ENCODE assay signal across 8 cellular contexts in the genomic region with DNA sequence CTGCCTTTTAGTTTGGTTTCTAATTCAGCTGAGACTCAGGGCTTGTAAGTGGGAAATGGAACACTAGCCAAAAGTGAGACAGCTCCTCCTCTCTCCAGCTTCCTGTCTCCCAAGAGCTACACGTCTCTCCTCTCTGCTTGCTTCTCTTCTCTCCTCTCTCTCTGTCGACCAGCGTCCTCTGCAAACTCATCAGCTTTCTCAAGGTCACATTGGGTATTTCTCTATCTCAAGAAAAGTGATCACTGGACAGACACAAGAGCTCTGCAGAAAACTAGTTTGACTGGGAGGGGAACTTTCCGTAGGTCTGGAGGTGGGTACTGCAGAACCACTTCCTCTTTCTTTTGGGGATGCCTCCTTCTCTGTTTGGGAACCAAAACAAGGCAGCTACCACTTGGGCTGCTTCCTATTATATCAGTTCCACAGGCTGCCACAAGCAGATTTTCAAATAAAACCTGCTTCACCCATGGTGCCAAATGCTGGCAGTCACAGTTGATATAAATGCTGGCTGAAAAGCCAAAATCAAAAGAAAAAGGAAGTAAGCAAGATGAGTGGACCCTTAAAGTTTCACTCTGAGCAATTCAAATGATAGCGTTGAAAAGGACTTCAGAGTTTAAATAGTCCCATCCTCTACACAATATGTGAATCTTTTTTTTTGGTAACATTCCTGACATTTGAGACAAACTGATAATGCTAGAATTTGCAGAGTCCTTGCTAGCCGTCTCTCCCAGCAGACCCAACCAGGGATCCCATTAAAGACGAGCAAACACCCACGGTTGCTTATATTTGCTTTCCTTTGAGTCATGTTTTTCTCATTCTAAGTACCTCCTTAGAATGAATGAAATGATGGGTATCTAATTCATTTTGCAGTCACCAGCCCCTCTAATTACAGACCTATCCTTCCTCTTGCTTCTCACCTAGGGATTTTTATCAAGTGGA. TPM values are rescaled to one million over a fixed set of nuclear protein-coding genes. Genes with fewer than 3 reads are reported as not detected.
DNase-seq lines count a peak whose midpoint lies in the region; ATAC-seq and TF ChIP-seq lines count a peak whose summit lies in the region.

No MANE protein-coding gene starts in this region.

- H3K4me1 Mint-ChIP-seq in stimulated activated naive B cell treated with anti-CD40 and anti-IgM and Interleukin-4, amounts not matched to agents 10 μg/mL and 1 μg/mL and 100 μg/mL, for 72 hours: peaks cover 12 to 20% of the 10 kb centered on the region in 2 donors
- peaks cover 4% of the 10 kb centered on the region for H3K4me1 Mint-ChIP-seq in mesothelial cell of epicardium

- H3K4me3 Mint-ChIP-seq in stimulated activated naive B cell treated with anti-CD40 and anti-IgM and Interleukin-4, amounts not matched to agents 10 μg/mL and 1 μg/mL and 100 μg/mL, for 72 hours: peak overlapping the region; percentile 64 to 72
- H3K4me3 Mint-ChIP-seq in mesothelial cell of epicardium: no peak overlapping the region

- no peaks in the 10 kb centered on the region for H3K27me3 Mint-ChIP-seq in stimulated activated naive B cell treated with anti-CD40 and anti-IgM and Interleukin-4, amounts not matched to agents 10 μg/mL and 1 μg/mL and 100 μg/mL, for 72 hours
- H3K27me3 Mint-ChIP-seq in mesothelial cell of epicardium (ENCODE audit: low read depth): no peaks in the 10 kb centered on the region

- TF ChIP-seq CTCF in fibroblast of pulmonary artery (IDR thresholded peaks at IDR 0.05; ENCODE audit: low read length, missing control alignments): no peak
- no peak for TF ChIP-seq CTCF in mesothelial cell of epicardium (IDR thresholded peaks at IDR 0.05; ENCODE audit: unreplicated experiment)

- peak overlapping the region; percentile 79 for H3K27ac Mint-ChIP-seq in stimulated activated naive B cell treated with anti-CD40 and anti-IgM and Interleukin-4, amounts not matched to agents 10 μg/mL and 1 μg/mL and 100 μg/mL, for 72 hours
- H3K27ac Mint-ChIP-seq in mesothelial cell of epicardium: no peak overlapping the region

- peak overlapping the region; percentile 37 for H3K4me3 ChIP-seq in fibroblast of pulmonary artery (replicated peaks; ENCODE audit: low read depth, low read length)

- H3K36me3 Mint-ChIP-seq in stimulated activated naive B cell treated with anti-CD40 and anti-IgM and Interleukin-4, amounts not matched to agents 10 μg/mL and 1 μg/mL and 100 μg/mL, for 72 hours: peaks cover 3% of the 10 kb centered on the region in 2 donors
- no peaks in the 10 kb centered on the region for H3K36me3 Mint-ChIP-seq in mesothelial cell of epicardium

- peak; percentile 58 for DNase-seq in AG08395 (ENCODE audit: low spot score)
- DNase-seq in RPMI8226: peak; percentile 76
- peak; percentile 64 for DNase-seq in fibroblast of pulmonary artery (ENCODE audit: low read depth)
- peak; percentile 76 for DNase-seq in stimulated activated naive B cell treated with anti-CD40 and anti-IgM and Interleukin-4, amounts not matched to agents 10 μg/mL and 1 μg/mL and 100 μg/mL, for 72 hours
- DNase-seq in mesothelial cell of epicardium (ENCODE audit: low spot score in 2 of 2, unreplicated experiment in 2 of 2): no peak
- DNase-seq in COLO829 (ENCODE audit: low spot score): no peak

- H3K9me3 Mint-ChIP-seq in stimulated activated naive B cell treated with anti-CD40 and anti-IgM and Interleukin-4, amounts not matched to agents 10 μg/mL and 1 μg/mL and 100 μg/mL, for 72 hours: no peaks in the 10 kb centered on the region
- no peaks in the 10 kb centered on the region for H3K9me3 Mint-ChIP-seq in mesothelial cell of epicardium

- peak; percentile 97 for ATAC-seq in GM18511 (IDR thresholded peaks at IDR 0.05; ENCODE audit: unreplicated experiment)
- ATAC-seq in HG02943 (IDR thresholded peaks at IDR 0.05; ENCODE audit: low read depth, unreplicated experiment): peak; percentile 96
- ATAC-seq in stimulated activated naive B cell treated with anti-CD40 and anti-IgM and Interleukin-4, amounts not matched to agents 10 μg/mL and 1 μg/mL and 100 μg/mL, for 72 hours (replicated peaks): peak; percentile 93 to 95

RNA-seq across cellular contexts. Expression of a gene that starts 7.2 kb away (rescaled TPM):
- total RNA-seq in mesothelial cell of epicardium: 22.0 to 23.9 TPM (median 22.3 TPM) in 3 replicates

Comparison
In these comparisons a context has a peak if more than half of its experiments do, and no peak if none do; other contexts are left out.
1. DNase-seq: peak in AG08395 (single experiment), RPMI8226 (single experiment), fibroblast of pulmonary artery (single experiment) and stimulated activated naive B cell treated with anti-CD40 and anti-IgM and Interleukin-4, amounts not matched to agents 10 μg/mL and 1 μg/mL and 100 μg/mL, for 72 hours (single experiment); none in mesothelial cell of epicardium (0 of 2) and COLO829 (single experiment).
2. Peak in every context shown above with its lines, with median percentiles within 50 percentile points of each other: ATAC-seq.